Comparison of ENCODE assay signal across 8 cellular contexts in the genomic region with DNA sequence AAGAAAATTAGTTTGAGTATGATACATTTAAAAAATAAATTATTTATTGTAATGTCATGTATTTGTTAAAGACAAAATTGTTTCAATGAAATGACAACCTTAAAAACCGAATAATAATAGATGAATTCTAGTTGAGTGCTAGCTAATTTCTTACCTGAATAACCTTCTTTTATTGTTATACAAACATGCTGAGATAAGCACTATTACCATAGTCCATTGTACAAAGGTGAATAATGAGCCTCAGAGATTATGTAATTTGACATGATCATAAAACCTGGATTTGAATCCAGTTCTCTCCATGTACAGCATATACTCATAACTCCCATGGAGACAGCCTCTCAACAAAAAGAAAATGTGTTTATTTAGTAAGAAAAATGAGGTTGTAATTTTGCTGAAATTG.
"Had no signal": no experiment of that assay in that cellular context is flagged by ENCODE, and none has a peak within 500 bp of the region (broad histone marks: within the 10 kb centered on the region; RNA-seq: fewer than 3 reads in every experiment).

No MANE protein-coding gene starts in this region.

- ATAC-seq: GM23338, K562 had no signal

- H3K4me3 ChIP-seq: GM23338, K562 had no signal

- FAIRE-seq: H1, H54, HTR-8/SVneo, K562 had no signal

- H3K4me2 ChIP-seq: GM23338 had no signal

- H2AFZ ChIP-seq: GM23338 had no signal

- DNase-seq: H9, HCEC 1CT, KG1 had no signal
